In the genomic region with DNA sequence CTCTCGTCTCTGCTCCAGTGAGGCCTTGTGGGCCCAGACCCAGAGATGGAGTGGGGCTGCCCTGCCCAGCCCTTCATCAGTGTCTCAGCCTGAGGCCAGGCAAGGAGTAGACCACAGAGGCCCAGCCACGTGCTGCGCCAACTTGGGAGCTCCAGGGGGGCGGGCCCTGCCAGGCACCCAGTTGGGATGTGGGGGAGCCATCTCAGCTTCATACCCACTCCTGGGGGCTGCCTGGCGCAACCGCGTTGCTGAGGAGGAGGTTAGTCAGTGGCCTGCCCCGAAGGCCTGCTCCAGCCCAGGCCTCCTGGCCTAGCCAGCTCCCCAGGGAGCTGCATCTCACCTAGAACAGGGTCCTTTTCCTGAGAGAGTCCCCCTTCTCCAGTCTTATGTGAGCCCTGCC, we compare ENCODE assay signal across 9 cellular contexts. TPM values are rescaled to one million over a fixed set of nuclear protein-coding genes. Genes with fewer than 3 reads are reported as not detected.
"Had no signal": no experiment of that assay in that cellular context is flagged by ENCODE, and none has a peak within 500 bp of the region (broad histone marks: within the 10 kb centered on the region; RNA-seq: fewer than 3 reads in every experiment).

No MANE protein-coding gene starts in this region.

- ATAC-seq: HepG2, K562 had no signal

- H3K4me3 ChIP-seq: K562 had no signal

- DNase-seq: IMR-90, KBM-7, KG1 had no signal

- H3K27ac ChIP-seq: HL-60 had no signal

RNA-seq across cellular contexts. Expression of a gene that starts 11.8 kb away (rescaled TPM):
- total RNA-seq: HepG2, HT1080, IMR-90, K562 had no signal
- polyA plus RNA-seq: HepG2, IgD-negative memory B cell, IMR-90, K562 had no signal

RNA-seq across cellular contexts. Expression of a gene that starts 16.8 kb away (rescaled TPM):
- total RNA-seq: HepG2, HT-29, HT1080, IMR-90 had no signal
- polyA plus RNA-seq: HepG2, IgD-negative memory B cell, IMR-90, K562 had no signal

RNA-seq across cellular contexts. Expression of a gene that starts 27.3 kb away (rescaled TPM):
- total RNA-seq: HepG2, HT-29, HT1080, IMR-90, K562 had no signal
- polyA plus RNA-seq: IgD-negative memory B cell, IMR-90, K562 had no signal

RNA-seq across cellular contexts. Expression of a gene that starts 42.6 kb away (rescaled TPM):
- total RNA-seq: HepG2, HT-29, HT1080, IMR-90, K562 had no signal
- polyA plus RNA-seq: HepG2, IgD-negative memory B cell, IMR-90, K562 had no signal
